15 cellular contexts compared by ENCODE assay signal in the genomic region with DNA sequence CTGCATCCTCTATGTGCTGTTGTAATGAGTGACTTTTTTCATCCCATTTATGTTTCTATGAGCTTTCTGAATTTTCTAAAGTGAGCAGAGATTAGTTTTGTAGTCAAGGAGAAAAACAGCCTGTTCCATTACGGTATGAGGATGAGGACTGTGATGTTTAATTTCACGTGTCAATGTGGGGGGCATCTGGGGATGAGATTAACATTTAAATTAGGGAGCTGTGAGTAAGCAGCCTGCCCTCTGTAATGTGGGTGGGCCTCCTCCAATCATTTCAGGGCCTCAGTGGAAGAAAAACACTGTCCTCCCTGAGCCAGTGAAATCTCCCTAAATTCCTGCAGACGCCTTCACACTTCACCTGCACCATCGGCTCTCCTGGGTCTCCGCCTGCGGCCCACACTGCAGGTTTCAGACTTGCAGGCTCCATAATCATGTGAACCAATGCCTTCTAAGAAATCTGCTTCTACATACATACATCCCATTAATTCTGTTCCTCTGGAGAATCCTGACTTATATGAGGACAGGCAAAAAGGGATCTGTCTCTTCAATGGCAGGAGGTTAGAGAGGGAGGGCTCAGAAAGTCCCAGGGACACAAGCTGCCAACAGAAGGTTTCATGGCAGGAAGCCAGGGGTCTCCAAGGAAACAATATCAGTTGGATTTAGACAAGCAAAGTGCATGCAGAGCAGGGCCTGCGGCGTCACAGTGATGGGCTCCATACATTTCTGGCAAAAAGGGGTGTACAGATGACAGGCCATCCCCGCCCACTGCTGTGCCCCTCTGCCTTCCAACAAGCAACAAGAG.
DNase-seq lines count a peak whose midpoint lies in the region; ATAC-seq and TF ChIP-seq lines count a peak whose summit lies in the region.
"Had no signal": no experiment of that assay in that cellular context is flagged by ENCODE, and none has a peak within 500 bp of the region (broad histone marks: within the 10 kb centered on the region; RNA-seq: fewer than 3 reads in every experiment).

No MANE protein-coding gene starts in this region.

- H4K20me1 ChIP-seq in IMR-90 (ENCODE audit: insufficient read depth, low read length) = 0 out of 2 replicates have a peak, but pooled peaks cover 5% of the 10 kb centered on the region

- no peak overlapping the region for H4K5ac ChIP-seq in IMR-90 (ENCODE audit: low read depth, low read length)

- H3K9me3 Mint-ChIP-seq in activated T-cell treated with anti-CD3 and anti-CD28 coated beads, Interleukin-2, amount 50 U/mL, for 4 hours = no peaks in the 10 kb centered on the region
- H3K9me3 Mint-ChIP-seq: activated CD4-positive, alpha-beta T cell treated with anti-CD3 and anti-CD28 coated beads, Interleukin-2, amount 10 ng/mL, durations not matched to agents 24 days and 14 days; CD8-positive, alpha-beta memory T cell; IgD-negative memory B cell; stimulated activated memory B cell treated with anti-CD40 and anti-IgM and Interleukin-4, amounts not matched to agents 10 μg/mL and 1 μg/mL and 100 μg/mL, for 72 hours had no signal

- H3K18ac ChIP-seq in IMR-90 (ENCODE audit: low read depth, low read length) = no peak overlapping the region; the same call in 1 of the 2 replicates

- H3K4me3 Mint-ChIP-seq in activated T-cell treated with anti-CD3 and anti-CD28 coated beads, Interleukin-2, amount 50 U/mL, for 4 hours = no peak overlapping the region
- H3K4me3 Mint-ChIP-seq: activated CD4-positive, alpha-beta T cell treated with anti-CD3 and anti-CD28 coated beads, Interleukin-2, amount 10 ng/mL, durations not matched to agents 24 days and 14 days; CD8-positive, alpha-beta memory T cell; IgD-negative memory B cell; stimulated activated memory B cell treated with anti-CD40 and anti-IgM and Interleukin-4, amounts not matched to agents 10 μg/mL and 1 μg/mL and 100 μg/mL, for 72 hours had no signal

- no peaks in the 10 kb centered on the region for H3K9me3 ChIP-seq in IMR-90 (ENCODE audit: control insufficient read depth, insufficient read depth, low read length)
- no peaks in the 10 kb centered on the region for H3K9me3 ChIP-seq in tibial nerve
- H3K9me3 ChIP-seq: colonic mucosa, neutrophil had no signal

- no peak for TF ChIP-seq EP300 in tibial nerve (IDR thresholded peaks at IDR 0.05)

- no peak overlapping the region for H3K4ac ChIP-seq in IMR-90 (ENCODE audit: low read depth, low read length)

- H3K9me1 ChIP-seq in IMR-90 (ENCODE audit: insufficient read depth, low read length) = peaks cover 31% of the 10 kb centered on the region

- peak overlapping the region; percentile 25; the same call in 1 of the 2 replicates for H3K23ac ChIP-seq in IMR-90 (ENCODE audit: low read depth, low read length)

- H3K27ac ChIP-seq in IMR-90 (ENCODE audit: insufficient read depth, low read length) (peak overlapping the region; percentile 3; the same call in 1 of the 2 replicates), rectal smooth muscle tissue (ENCODE audit: low read depth, low read length) (peak overlapping the region; percentile 45), tibial nerve (no peak overlapping the region)
- H3K27ac ChIP-seq: colonic mucosa, neutrophil had no signal

- no peak for TF ChIP-seq POLR2A in IMR-90 (IDR thresholded peaks at IDR 0.05; ENCODE audit: low read depth, low read length)
- TF ChIP-seq POLR2A in tibial nerve (IDR thresholded peaks at IDR 0.05) = no peak

- DNase-seq in IMR-90 = peak; percentile 58
- DNase-seq in NCI-H82 treated with DMSO at 0.1 percent for 48 hours (lab: John Stamatoyannopoulos, UW; ENCODE audit: unreplicated experiment) = peak; percentile 29
- DNase-seq in fibroblast of the aortic adventitia (ENCODE audit: low read depth) = peak; percentile 63
- DNase-seq in SHP77 treated with DMSO at 0.1 percent for 48 hours (lab: John Stamatoyannopoulos, UW) = no peak
- no peak for DNase-seq in activated T-cell treated with anti-CD3 and anti-CD28 coated beads, Interleukin-2, amount 50 U/mL, for 4 hours
- no peak for DNase-seq in tibial nerve (ENCODE audit: low spot score in 2 of 2)
- DNase-seq: activated CD4-positive, alpha-beta T cell treated with anti-CD3 and anti-CD28 coated beads, Interleukin-2, amount 10 ng/mL, durations not matched to agents 24 days and 14 days; CD8-positive, alpha-beta memory T cell; colonic mucosa; NCI-H526 had no signal

- peaks cover 10% of the 10 kb centered on the region for H3K4me1 Mint-ChIP-seq in activated T-cell treated with anti-CD3 and anti-CD28 coated beads, Interleukin-2, amount 50 U/mL, for 4 hours (ENCODE audit: low read depth)
- H3K4me1 Mint-ChIP-seq: IgD-negative memory B cell; stimulated activated memory B cell treated with anti-CD40 and anti-IgM and Interleukin-4, amounts not matched to agents 10 μg/mL and 1 μg/mL and 100 μg/mL, for 72 hours had no signal

- H3K4me1 ChIP-seq in IMR-90 (ENCODE audit: control insufficient read depth, insufficient read depth, low read length) = peaks cover 36% of the 10 kb centered on the region
- peaks cover 28% of the 10 kb centered on the region for H3K4me1 ChIP-seq in rectal smooth muscle tissue (ENCODE audit: control insufficient read depth, insufficient read depth, low read length)
- peaks cover 0 to 50% (median 9%) of the 10 kb centered on the region in 4 donors for H3K4me1 ChIP-seq in tibial nerve
- H3K4me1 ChIP-seq: colonic mucosa had no signal

- H3K9ac ChIP-seq in IMR-90 (ENCODE audit: low read depth, low read length) (no peak overlapping the region), rectal smooth muscle tissue (ENCODE audit: low read length) (no peak overlapping the region)

- TF ChIP-seq CTCF in IMR-90 (conservative IDR thresholded peaks at IDR 0.05; ENCODE audit: low read depth, low read length) (no peak), fibroblast of the aortic adventitia (IDR thresholded peaks at IDR 0.05; ENCODE audit: insufficient read depth, low read length) (no peak), tibial nerve (IDR thresholded peaks at IDR 0.05) (no peak)

- intact Hi-C loops in IMR-90 (cut with micrococcal nuclease) = no loop called here

- H3K36me3 Mint-ChIP-seq in activated T-cell treated with anti-CD3 and anti-CD28 coated beads, Interleukin-2, amount 50 U/mL, for 4 hours (ENCODE audit: insufficient read depth) = peaks cover 28% of the 10 kb centered on the region
- H3K36me3 Mint-ChIP-seq: stimulated activated memory B cell treated with anti-CD40 and anti-IgM and Interleukin-4, amounts not matched to agents 10 μg/mL and 1 μg/mL and 100 μg/mL, for 72 hours had no signal

- no peak overlapping the region for H3K56ac ChIP-seq in IMR-90 (ENCODE audit: extremely low read depth, insufficient read depth, low read length)

- CTCF ChIA-PET in IMR-90 (lab: Yijun Ruan, JAX) = interaction anchor here (0.6 kb wide), 2 partner anchors 26 to 27 kb away, joined by 3 read pairs; no protein-coding TSS in a partner anchor

- H2AK5ac ChIP-seq in IMR-90 (ENCODE audit: low read depth, low read length) = no peak overlapping the region; the same call in 1 of the 2 replicates

- H2AK9ac ChIP-seq in IMR-90 (replicated peaks; ENCODE audit: low read depth, low read length, poor library complexity) = no peak overlapping the region

- H4K91ac ChIP-seq in IMR-90 (ENCODE audit: insufficient read depth, low read depth, low read length) = 0 out of 2 replicates have a peak overlapping the region, but pooled peaks have one; percentile 1

- H2BK15ac ChIP-seq in IMR-90 (ENCODE audit: low read depth, low read length) = no peak overlapping the region

- no peaks in the 10 kb centered on the region for H3K27me3 Mint-ChIP-seq in activated T-cell treated with anti-CD3 and anti-CD28 coated beads, Interleukin-2, amount 50 U/mL, for 4 hours (ENCODE audit: low read depth)
- H3K27me3 Mint-ChIP-seq: activated CD4-positive, alpha-beta T cell treated with anti-CD3 and anti-CD28 coated beads, Interleukin-2, amount 10 ng/mL, durations not matched to agents 24 days and 14 days; CD8-positive, alpha-beta memory T cell; IgD-negative memory B cell; stimulated activated memory B cell treated with anti-CD40 and anti-IgM and Interleukin-4, amounts not matched to agents 10 μg/mL and 1 μg/mL and 100 μg/mL, for 72 hours had no signal

- dilution Hi-C loops in IMR-90 (cut with HindIII; ENCODE audit: low sequenced_read_pairs, unreplicated experiment) = no loop called here

- H3K79me1 ChIP-seq in IMR-90 (ENCODE audit: low read depth in 1 of 2, low read length in 2 of 2) = peaks cover 46 to 89% of the 10 kb centered on the region in 2 experiments

- BruUV-seq in IMR-90 (replicated peaks; lab: Mats Ljungman, UMichigan) = no TSS peak

- peaks cover 64% of the 10 kb centered on the region for H3K36me3 ChIP-seq in IMR-90 (ENCODE audit: control insufficient read depth, insufficient read depth, low read length)
- H3K36me3 ChIP-seq in rectal smooth muscle tissue (ENCODE audit: control insufficient read depth, insufficient read depth, low read length) = peaks cover 10% of the 10 kb centered on the region
- peaks cover 0 to 55% (median 0%) of the 10 kb centered on the region in 3 donors for H3K36me3 ChIP-seq in tibial nerve
- H3K36me3 ChIP-seq: colonic mucosa had no signal

- 97% methylated on average over 4 of the region's 9 CpGs; no CpG with 5 or more reads in 1 of the 2 experiments for WGBS in IMR-90 (ENCODE audit: extremely low coverage in 2 of 2, insufficient read length in 1 of 2), 2 experiments
- WGBS in tibial nerve, 2 donors = 69 to 79% methylated on average over 9 of the region's 9 CpGs

- no peak overlapping the region for H2BK20ac ChIP-seq in IMR-90 (ENCODE audit: low read depth, low read length)

- H2BK120ac ChIP-seq in IMR-90 (ENCODE audit: low read depth, low read length) = no peak overlapping the region

- peak overlapping the region; percentile 67 for H2BK5ac ChIP-seq in IMR-90 (ENCODE audit: low read depth, low read length, poor library complexity, severe bottlenecking)

- no peak overlapping the region for H2AFZ ChIP-seq in IMR-90 (replicated peaks; ENCODE audit: low read length, poor library complexity)

- ATAC-seq in IMR-90 (ENCODE audit: low read depth) = 0 out of 2 replicates have a peak, but pooled peaks have one; percentile 8
- ATAC-seq in activated T-cell treated with anti-CD3 and anti-CD28 coated beads, Interleukin-2, amount 50 U/mL, for 4 hours = no peak
- ATAC-seq in HG02678 (IDR thresholded peaks at IDR 0.05; ENCODE audit: unreplicated experiment) = no peak
- ATAC-seq: stimulated activated memory B cell treated with anti-CD40 and anti-IgM and Interleukin-4, amounts not matched to agents 10 μg/mL and 1 μg/mL and 100 μg/mL, for 72 hours had no signal

- H3K14ac ChIP-seq in IMR-90 (replicated peaks; ENCODE audit: low read depth, low read length) = peak overlapping the region; percentile 40; the same call in 1 of the 2 replicates

- POLR2A ChIA-PET in IMR-90 (lab: Charles Lee; ENCODE audit: unreplicated experiment) = no interaction called here

- no peak overlapping the region for H3K4me3 ChIP-seq in IMR-90 (ENCODE audit: insufficient read depth, low read depth, low read length)
- no peak overlapping the region for H3K4me3 ChIP-seq in fibroblast of the aortic adventitia (ENCODE audit: low read depth, low read length)
- no peak overlapping the region for H3K4me3 ChIP-seq in rectal smooth muscle tissue (ENCODE audit: low read length)
- no peak overlapping the region for H3K4me3 ChIP-seq in tibial nerve
- H3K4me3 ChIP-seq: colonic mucosa had no signal

- no peak overlapping the region for H3K4me2 ChIP-seq in IMR-90 (ENCODE audit: low read depth, low read length)

- peak overlapping the region in 1 of 2 experiments; percentile 19; a peak in 1 of 4 replicates for H4K8ac ChIP-seq in IMR-90 (ENCODE audit: low read depth in 2 of 2, low read length in 2 of 2)

- in situ Hi-C loops in IMR-90 (cut with MboI; ENCODE audit: low sequenced_read_pairs) = no loop called here

- no peak for TF ChIP-seq RAD21 in IMR-90 (IDR thresholded peaks at IDR 0.05; ENCODE audit: low read length)

- H3K27me3 ChIP-seq in IMR-90 (ENCODE audit: control insufficient read depth, insufficient read depth, low read length) (no peaks in the 10 kb centered on the region), rectal smooth muscle tissue (ENCODE audit: control insufficient read depth, insufficient read depth, low read length) (no peaks in the 10 kb centered on the region), tibial nerve (no peaks in the 10 kb centered on the region)
- H3K27me3 ChIP-seq: colonic mucosa, neutrophil had no signal

Comparison
In these comparisons a context has a peak if more than half of its experiments do, and no peak if none do; other contexts are left out.
1. DNase-seq: peak in IMR-90 (single experiment), NCI-H82 treated with DMSO at 0.1 percent for 48 hours (single experiment) and fibroblast of the aortic adventitia (single experiment); none in SHP77 treated with DMSO at 0.1 percent for 48 hours (single experiment), activated T-cell treated with anti-CD3 and anti-CD28 coated beads, Interleukin-2, amount 50 U/mL, for 4 hours (single experiment) and tibial nerve (0 of 2).
2. H3K27ac ChIP-seq: peak in IMR-90 (single experiment) and rectal smooth muscle tissue (single experiment); none in tibial nerve (0 of 4).